In genomic region chr10:113177163-113177935, GRCh38 we compare ENCODE assay signal across 16 cellular contexts.
DNase-seq lines count a peak whose midpoint lies in the region; TF ChIP-seq lines count a peak whose summit lies in the region.
"Had no signal": no experiment of that assay in that cellular context is flagged by ENCODE, and none has a peak within 500 bp of the region (broad histone marks: within the 10 kb centered on the region; RNA-seq: fewer than 3 reads in every experiment).

No MANE protein-coding gene starts in this region.

- peak overlapping the region in 2 of 5 experiments; percentile 41 to 70 for H3K4me3 Mint-ChIP-seq in brain
- H3K4me3 Mint-ChIP-seq: natural killer cell, T-cell had no signal

- 56% methylated on average over 16 of the region's 16 CpGs for WGBS in hepatocyte (ENCODE audit: low lambda C conversion rate, missing lambda C conversion rate)

- H3K4me1 Mint-ChIP-seq in brain = peaks cover 36% of the 10 kb centered on the region
- H3K4me1 Mint-ChIP-seq: natural killer cell, T-cell had no signal

- H3K36me3 ChIP-seq in hepatocyte (replicated peaks; ENCODE audit: insufficient read depth, low read depth) (no peaks in the 10 kb centered on the region), WERI-Rb-1 (no peaks in the 10 kb centered on the region)
- H3K36me3 ChIP-seq: lower lobe of right lung, thoracic aorta had no signal

- peak overlapping the region; percentile 36 to 66 (median 53) for H3K27ac Mint-ChIP-seq in brain
- H3K27ac Mint-ChIP-seq: natural killer cell, T-cell had no signal

- no peak overlapping the region for H2AFZ ChIP-seq in hepatocyte

- DNase-seq in NCI-H1105 treated with DMSO at 0.1 percent for 48 hours (lab: John Stamatoyannopoulos, UW) = peak; percentile 54
- no peak for DNase-seq in hepatocyte (ENCODE audit: low spot score)
- DNase-seq in retina = peak; percentile 32
- DNase-seq in WERI-Rb-1 = no peak
- DNase-seq in activated CD4-positive, alpha-beta T cell treated with anti-CD3 and anti-CD28 coated beads, Interleukin-2, amount 50 U/mL, for 4 hours = no peak
- no peak for DNase-seq in DMS53 (lab: John Stamatoyannopoulos, UW)
- DNase-seq: DMS153; lower lobe of right lung; natural killer cell; NCI-H1930; NCI-H82; RPMI8226; stimulated activated CD4-positive, alpha-beta T cell treated with anti-CD3 and anti-CD28 coated beads, Interleukin-4, amount 100 ng/mL, for 1 hour; T-cell had no signal

- H3K36me3 Mint-ChIP-seq in brain = no peaks in the 10 kb centered on the region
- H3K36me3 Mint-ChIP-seq: natural killer cell, T-cell had no signal

- H3K9me3 Mint-ChIP-seq in brain = peaks cover 0 to 3% (median 0%) of the 10 kb centered on the region in 5 experiments
- H3K9me3 Mint-ChIP-seq: natural killer cell, T-cell had no signal

- H3K9me2 ChIP-seq in hepatocyte (replicated peaks; ENCODE audit: insufficient read depth) = no peaks in the 10 kb centered on the region

- H3K27me3 Mint-ChIP-seq in brain = peaks cover 3% of the 10 kb centered on the region
- H3K27me3 Mint-ChIP-seq: T-cell had no signal

- H3K4me2 ChIP-seq in hepatocyte = peak overlapping the region; percentile 10

- TF ChIP-seq CTCF in brain (conservative IDR thresholded peaks at IDR 0.05) = no peak
- TF ChIP-seq CTCF in hepatocyte (IDR thresholded peaks at IDR 0.05; ENCODE audit: poor library complexity) = no peak
- TF ChIP-seq CTCF in WERI-Rb-1 (IDR thresholded peaks at IDR 0.05; ENCODE audit: low read depth, low read length) = no peak

- H3K27me3 ChIP-seq in hepatocyte (no peaks in the 10 kb centered on the region), WERI-Rb-1 (ENCODE audit: insufficient read depth, low read depth, severe bottlenecking) (no peaks in the 10 kb centered on the region)

- H3K4me3 ChIP-seq in hepatocyte = no peak overlapping the region
- H3K4me3 ChIP-seq in WERI-Rb-1 (ENCODE audit: low read depth, low read length) = no peak overlapping the region
- H3K4me3 ChIP-seq: lower lobe of right lung, thoracic aorta had no signal

- peaks cover 4% of the 10 kb centered on the region for H3K4me1 ChIP-seq in hepatocyte (ENCODE audit: insufficient read depth)

- no peaks in the 10 kb centered on the region for H3K79me2 ChIP-seq in hepatocyte

- H3K27ac ChIP-seq in hepatocyte = no peak overlapping the region
- no peak overlapping the region for H3K27ac ChIP-seq in WERI-Rb-1
- H3K27ac ChIP-seq: lower lobe of right lung had no signal

- H3K9me3 ChIP-seq in hepatocyte (ENCODE audit: low read depth) = no peaks in the 10 kb centered on the region
- no peaks in the 10 kb centered on the region for H3K9me3 ChIP-seq in WERI-Rb-1 (ENCODE audit: severe bottlenecking)
- H3K9me3 ChIP-seq: lower lobe of right lung, thoracic aorta had no signal

- no peaks in the 10 kb centered on the region for H4K20me1 ChIP-seq in hepatocyte (ENCODE audit: insufficient read depth, poor library complexity, severe bottlenecking)

Comparison
In these comparisons a context has a peak if more than half of its experiments do, and no peak if none do; other contexts are left out.
1. DNase-seq: peak in NCI-H1105 treated with DMSO at 0.1 percent for 48 hours (single experiment) and retina (single experiment); none in hepatocyte (single experiment), WERI-Rb-1 (single experiment), activated CD4-positive, alpha-beta T cell treated with anti-CD3 and anti-CD28 coated beads, Interleukin-2, amount 50 U/mL, for 4 hours (0 of 2) and DMS53 (single experiment).